In the genomic region with DNA sequence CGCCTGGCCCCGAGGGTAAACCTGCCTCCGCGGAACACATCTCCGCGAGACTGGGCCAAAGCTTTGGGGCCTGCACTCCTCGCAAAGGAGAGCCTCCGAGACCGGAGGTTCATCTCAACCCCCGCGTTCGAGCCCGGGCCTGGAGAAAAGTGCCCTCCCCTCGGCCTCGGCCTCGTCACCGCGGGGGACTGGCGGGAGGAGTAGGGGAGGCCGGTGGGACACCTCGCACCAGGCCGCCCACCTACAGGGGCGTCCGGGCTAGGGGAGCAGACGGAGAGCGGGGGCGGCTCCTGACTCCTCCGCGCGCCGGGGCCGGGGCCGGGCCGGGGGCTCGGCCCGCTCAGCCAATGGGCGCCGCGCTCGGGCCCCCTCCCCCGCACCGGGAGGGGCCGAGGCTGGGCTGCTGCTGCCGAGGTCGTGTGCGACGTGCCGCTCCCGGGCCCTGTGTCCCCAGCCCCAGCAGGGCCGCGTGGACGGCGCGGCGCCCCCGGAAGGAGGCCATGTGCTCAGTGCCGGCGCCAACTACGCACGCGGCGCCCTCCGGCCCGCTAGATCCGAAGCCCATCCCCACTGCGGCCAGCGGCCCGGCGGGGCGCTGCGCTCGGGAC, we compare ENCODE assay signal across 8 cellular contexts. TPM values are rescaled to one million over a fixed set of nuclear protein-coding genes. Genes with fewer than 3 reads are reported as not detected.
DNase-seq lines count a peak whose midpoint lies in the region; ATAC-seq and TF ChIP-seq lines count a peak whose summit lies in the region.

No MANE protein-coding gene starts in this region.

- DNase-seq in AG09309 (ENCODE audit: low read depth) (no peak), NCI-H526 treated with DMSO at 0.1 percent for 48 hours (lab: John Stamatoyannopoulos, UW) (peak; percentile 64), activated T-cell treated with anti-CD3 and anti-CD28 coated beads for 24 hours (ENCODE audit: low read depth) (peak; percentile 52), epithelial cell of proximal tubule (ENCODE audit: low read depth) (no peak), myocyte (ENCODE audit: low read depth) (peak; percentile 67)
- peak; percentile 33 to 73 (median 59) for DNase-seq in stimulated activated naive CD4-positive, alpha-beta T cell (lab: John Stamatoyannopoulos, UW)

- TF ChIP-seq CTCF in AG09309 (IDR thresholded peaks at IDR 0.05; ENCODE audit: control insufficient read depth, insufficient read depth, low read depth, low read length, missing control alignments) = no peak
- TF ChIP-seq CTCF in epithelial cell of proximal tubule (conservative IDR thresholded peaks at IDR 0.05; ENCODE audit: low read depth, low read length) = no peak

- ATAC-seq in GM18868 (IDR thresholded peaks at IDR 0.05; ENCODE audit: unreplicated experiment) = peak; percentile 50
- ATAC-seq in HG03095 (IDR thresholded peaks at IDR 0.05; ENCODE audit: unreplicated experiment) = peak; percentile 38

- H3K4me3 ChIP-seq in AG09309 (ENCODE audit: control insufficient read depth, low read depth, low read length) (peak overlapping the region; percentile 78), epithelial cell of proximal tubule (ENCODE audit: low read depth, low read length) (peak overlapping the region; percentile 92)

RNA-seq across cellular contexts. Expression of gene SLC2A1, which starts 0.7 kb away (rescaled TPM):
- total RNA-seq in epithelial cell of proximal tubule (374 and 598 TPM in 2 replicates), myocyte (146 and 164 TPM in 2 replicates)
- polyA plus RNA-seq in myocyte (2012) = 227 TPM

Comparison
In these comparisons a context has a peak if more than half of its experiments do, and no peak if none do; other contexts are left out.
1. DNase-seq: peak in NCI-H526 treated with DMSO at 0.1 percent for 48 hours (single experiment), activated T-cell treated with anti-CD3 and anti-CD28 coated beads for 24 hours (single experiment), myocyte (single experiment) and stimulated activated naive CD4-positive, alpha-beta T cell (6 of 6); none in AG09309 (single experiment) and epithelial cell of proximal tubule (single experiment).